22 cellular contexts compared by ENCODE assay signal in genomic region chr3:140913728-140914127, GRCh38.
"Had no signal": no experiment of that assay in that cellular context is flagged by ENCODE, and none has a peak within 500 bp of the region (broad histone marks: within the 10 kb centered on the region; RNA-seq: fewer than 3 reads in every experiment).

No MANE protein-coding gene starts in this region.

- H3K36me3 ChIP-seq: heart right ventricle, lower lobe of right lung, neural progenitor cell, ovary, spleen, suprapubic skin, thoracic aorta, tibial artery, upper lobe of right lung had no signal

- H3K4me1 ChIP-seq: lower lobe of right lung, neural progenitor cell, spleen, suprapubic skin, tibial artery, upper lobe of right lung had no signal

- H3K9me3 ChIP-seq: heart right ventricle, lower lobe of right lung, ovary, spleen, suprapubic skin, thoracic aorta, tibial artery, upper lobe of right lung had no signal

- H3K27ac ChIP-seq: heart right ventricle, hepatocyte, lower lobe of right lung, neural progenitor cell, ovary, spleen, suprapubic skin, thoracic aorta, tibial artery, upper lobe of right lung had no signal

- ATAC-seq: heart right ventricle; left cardiac atrium; left lobe of liver; lower lobe of right lung; naive thymus-derived CD8-positive, alpha-beta T cell; right cardiac atrium; stimulated activated effector memory CD8-positive, alpha-beta T cell treated with anti-CD3 and anti-CD28 coated beads, Interleukin-12 subunit alpha, Interleukin-12 subunit beta, amount 100 ng/mL, for 72 hours; upper lobe of right lung had no signal

- H3K27me3 ChIP-seq: heart right ventricle, hepatocyte, ovary, upper lobe of right lung had no signal

- DNase-seq: heart right ventricle; kidney glomerular epithelial cell; left cardiac atrium; lower lobe of right lung; mammary epithelial cell; mesenchymal stem cell; naive thymus-derived CD8-positive, alpha-beta T cell; ovary; right cardiac atrium; small intestine; spleen; stimulated activated CD4-positive, alpha-beta T cell treated with anti-CD3 and anti-CD28 coated beads, Interleukin-4, amount 100 ng/mL, for 24 hours; stimulated activated naive CD4-positive, alpha-beta T cell; tibial artery; trophoblast cell; upper lobe of right lung had no signal

- H3K4me3 ChIP-seq: heart right ventricle, hepatocyte, lower lobe of right lung, neural progenitor cell, ovary, spleen, suprapubic skin, thoracic aorta, tibial artery, upper lobe of right lung had no signal
